Comparison of ENCODE assay signal across 34 cellular contexts in the genomic region with DNA sequence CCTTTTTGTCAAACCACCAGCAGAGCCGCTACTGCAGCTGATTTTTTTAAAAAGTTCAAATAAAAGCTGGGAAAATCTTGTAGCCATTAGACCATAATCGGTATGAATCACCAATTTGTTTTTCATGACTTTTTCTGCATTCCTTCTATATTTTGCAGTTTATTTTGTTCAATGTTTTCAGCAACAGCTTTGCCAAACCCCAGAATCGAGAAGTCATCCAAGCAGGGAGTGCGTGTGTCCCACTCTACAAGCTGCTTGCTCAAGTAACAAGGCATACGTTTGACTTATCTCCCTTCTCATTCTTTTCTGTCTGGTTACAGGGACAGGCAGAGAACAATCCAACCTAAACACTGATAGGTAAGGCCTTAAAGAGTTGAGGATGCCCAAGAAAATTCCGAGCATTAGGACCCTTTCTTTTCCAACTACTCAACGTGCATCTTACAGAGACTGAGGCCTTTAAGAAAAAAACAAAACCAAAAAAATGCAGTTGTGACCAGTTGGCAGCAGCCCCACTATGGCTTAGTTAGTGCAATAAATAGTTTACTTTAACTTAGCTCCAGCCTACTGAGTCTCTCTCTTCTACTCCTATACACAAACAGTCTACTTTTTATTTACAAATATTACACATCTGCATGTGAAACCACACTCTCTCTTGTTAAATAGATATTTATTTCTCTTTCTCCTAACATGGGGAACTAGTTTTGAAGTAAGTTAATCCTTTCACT.
DNase-seq lines count a peak whose midpoint lies in the region; ATAC-seq and TF ChIP-seq lines count a peak whose summit lies in the region.
"Had no signal": no experiment of that assay in that cellular context is flagged by ENCODE, and none has a peak within 500 bp of the region (broad histone marks: within the 10 kb centered on the region; RNA-seq: fewer than 3 reads in every experiment).

No MANE protein-coding gene starts in this region.

- H3K4me1 ChIP-seq in thyroid gland, result peaks cover 16 to 22% of the 10 kb centered on the region in 2 donors
- H3K4me1 ChIP-seq: BLaER1, colonic mucosa, Peyer's patch had no signal

- ATAC-seq in HG02885 (IDR thresholded peaks at IDR 0.05; ENCODE audit: poor library complexity, unreplicated experiment), result no peak
- ATAC-seq in GM19455 (IDR thresholded peaks at IDR 0.05; ENCODE audit: unreplicated experiment), result no peak
- ATAC-seq: activated naive CD4-positive, alpha-beta T cell treated with anti-CD3 and anti-CD28 coated beads, Interleukin-2, amount 50 U/mL, for 72 hours; activated T-helper 17 cell treated with anti-CD3 and anti-CD28 coated beads, Interleukin-2, amount 50 U/mL, for 72 hours; HCT116; heart right ventricle; HepG2; right cardiac atrium had no signal

- no peak for TF ChIP-seq POLR2A in thyroid gland (IDR thresholded peaks at IDR 0.05)

- H3K27ac ChIP-seq in thyroid gland, result peak overlapping the region; percentile 25 to 62 (median 34)
- H3K27ac ChIP-seq: BLaER1, cardiac muscle cell, colonic mucosa, heart right ventricle, Peyer's patch, VCaP had no signal

- H3K36me3 ChIP-seq in MG63 (no peaks in the 10 kb centered on the region), thyroid gland (no peaks in the 10 kb centered on the region)
- H3K36me3 ChIP-seq: BLaER1, cardiac muscle cell, colonic mucosa, heart right ventricle, Peyer's patch had no signal

- TF ChIP-seq CTCF in fibroblast of the aortic adventitia (IDR thresholded peaks at IDR 0.05; ENCODE audit: insufficient read depth, low read length) (no peak), thyroid gland (IDR thresholded peaks at IDR 0.05) (no peak)

- intact Hi-C loops in thyroid gland (cut with DNase I), result no loop called here

- no peaks in the 10 kb centered on the region for H3K27me3 ChIP-seq in MG63
- no peaks in the 10 kb centered on the region for H3K27me3 ChIP-seq in thyroid gland
- H3K27me3 ChIP-seq: BLaER1, colonic mucosa, heart right ventricle, Peyer's patch had no signal

- 31 to 32% methylated on average over 7 of the region's 7 CpGs for WGBS in thyroid gland, 2 donors

- peak; percentile 29 for DNase-seq in EH (ENCODE audit: low read depth)
- DNase-seq in MG63, result peak; percentile 81
- DNase-seq in fibroblast of the aortic adventitia (ENCODE audit: low read depth), result peak; percentile 58
- DNase-seq in thyroid gland, result peak; percentile 14 to 46
- DNase-seq in activated CD4-positive, CD25-positive, alpha-beta regulatory T cell (lab: John Stamatoyannopoulos, UW), result no peak
- DNase-seq: activated CD4-positive, alpha-beta T cell treated with anti-CD3 and anti-CD28 coated beads for 4 hours; anterior cingulate cortex; colonic mucosa; DMS 273 treated with DMSO at 0.1 percent for 48 hours; effector CD4-positive, alpha-beta T cell; foreskin melanocyte; heart right ventricle; Karpas-422; kidney; naive B cell; NCI-H1417 treated with DMSO at 0.1 percent for 48 hours; NCI-H345; NCI-H69; Peyer's patch; right cardiac atrium; SIG-M5; stimulated activated CD4-positive, alpha-beta T cell treated with anti-CD3 and anti-CD28 coated beads, Interleukin-12 subunit alpha, Interleukin-12 subunit beta, amount 100 ng/mL, for 4 hours; stimulated activated CD4-positive, alpha-beta T cell treated with anti-CD3 and anti-CD28 coated beads, Interleukin-2, amount 100 ng/mL, for 48 hours; SW 1271; T1000 had no signal

- H3K4me3 ChIP-seq in MG63, result no peak overlapping the region
- H3K4me3 ChIP-seq in fibroblast of the aortic adventitia (ENCODE audit: low read depth, low read length), result no peak overlapping the region
- no peak overlapping the region for H3K4me3 ChIP-seq in thyroid gland (replicated peaks in 1 of 3)
- H3K4me3 ChIP-seq: BLaER1, cardiac muscle cell, colonic mucosa, heart right ventricle, Peyer's patch had no signal

- H3K9me3 ChIP-seq in MG63, result no peaks in the 10 kb centered on the region; the same call in 1 of the 2 replicates
- no peaks in the 10 kb centered on the region for H3K9me3 ChIP-seq in thyroid gland
- H3K9me3 ChIP-seq: BLaER1, colonic mucosa, heart right ventricle, Peyer's patch had no signal

Comparison
In these comparisons a context has a peak if more than half of its experiments do, and no peak if none do; other contexts are left out.
1. DNase-seq: peak in EH (single experiment), MG63 (single experiment), fibroblast of the aortic adventitia (single experiment) and thyroid gland (2 of 2); none in activated CD4-positive, CD25-positive, alpha-beta regulatory T cell (0 of 4).